Comparison of ENCODE assay signal across 8 cellular contexts in the genomic region with DNA sequence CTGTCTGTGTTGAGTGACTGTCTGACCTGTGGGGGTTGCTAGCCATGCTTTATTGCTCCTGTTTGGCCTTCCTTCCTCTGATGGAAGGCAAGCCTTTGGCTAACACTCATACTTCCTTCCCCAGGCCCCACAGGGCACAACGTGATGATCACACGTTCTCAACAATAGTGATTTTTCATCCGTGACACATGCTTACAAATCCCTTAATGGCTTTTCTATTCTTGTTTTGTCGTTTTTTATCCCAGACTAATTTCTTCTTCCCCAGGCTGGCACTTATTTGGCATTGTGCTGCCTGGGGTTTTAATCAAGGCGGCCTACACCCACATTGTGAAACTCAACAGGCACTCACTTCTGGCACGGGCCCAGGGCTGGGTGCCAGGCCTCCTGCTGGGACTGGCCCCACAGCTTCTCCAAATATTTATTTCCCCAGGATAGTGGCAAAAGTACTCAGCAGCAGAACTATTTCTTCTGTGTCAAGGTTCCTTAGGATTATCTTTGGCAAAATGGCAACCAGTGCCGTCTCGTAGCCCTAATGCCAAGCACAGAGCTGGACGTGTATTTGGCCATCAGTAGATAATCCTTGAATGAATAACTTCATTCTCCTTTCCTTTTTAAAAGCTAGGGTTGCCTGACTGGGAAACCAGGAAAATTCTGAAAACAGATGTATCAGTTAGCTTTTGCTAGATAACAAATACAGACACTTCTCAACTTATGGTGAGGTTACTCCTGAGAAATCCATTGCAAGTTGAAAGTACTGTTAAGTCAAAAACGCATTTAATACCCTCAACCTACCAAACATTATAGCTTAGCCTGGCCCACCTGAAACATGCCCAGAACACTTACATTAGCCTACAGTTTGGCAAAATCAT. TPM values are rescaled to one million over a fixed set of nuclear protein-coding genes. Genes with fewer than 3 reads are reported as not detected.
A peak's percentile ranks its signal among the peaks of the same experiment; 100 is the strongest.
DNase-seq lines count a peak whose midpoint lies in the region; ATAC-seq lines count a peak whose summit lies in the region.

No MANE protein-coding gene starts in this region.

- H3K27ac ChIP-seq in right cardiac atrium (ENCODE audit: low read length), result no peak overlapping the region

- peak overlapping the region; percentile 90 for H3K27ac Mint-ChIP-seq in activated naive CD8-positive, alpha-beta T cell treated with anti-CD3 and anti-CD28 coated beads, Interleukin-2, amount 50 U/mL, for 24 hours
- H3K27ac Mint-ChIP-seq in stimulated activated naive B cell treated with anti-CD40 and anti-IgM and Interleukin-4, amounts not matched to agents 10 μg/mL and 1 μg/mL and 100 μg/mL, for 72 hours, result peak overlapping the region; percentile 95

- peaks cover 96% of the 10 kb centered on the region for H3K4me1 Mint-ChIP-seq in activated naive CD8-positive, alpha-beta T cell treated with anti-CD3 and anti-CD28 coated beads, Interleukin-2, amount 50 U/mL, for 24 hours
- H3K4me1 Mint-ChIP-seq in stimulated activated naive B cell treated with anti-CD40 and anti-IgM and Interleukin-4, amounts not matched to agents 10 μg/mL and 1 μg/mL and 100 μg/mL, for 72 hours, result peaks cover 60 to 88% of the 10 kb centered on the region in 2 donors

- intact Hi-C loops in right cardiac atrium (cut with DNase I), result no loop called here

- H3K27me3 ChIP-seq in MG63, result no peaks in the 10 kb centered on the region
- H3K27me3 ChIP-seq in right cardiac atrium (ENCODE audit: control insufficient read depth, insufficient read depth), result no peaks in the 10 kb centered on the region

- no peaks in the 10 kb centered on the region for H3K27me3 Mint-ChIP-seq in activated naive CD8-positive, alpha-beta T cell treated with anti-CD3 and anti-CD28 coated beads, Interleukin-2, amount 50 U/mL, for 24 hours
- H3K27me3 Mint-ChIP-seq in stimulated activated naive B cell treated with anti-CD40 and anti-IgM and Interleukin-4, amounts not matched to agents 10 μg/mL and 1 μg/mL and 100 μg/mL, for 72 hours, result no peaks in the 10 kb centered on the region

- no peak for ATAC-seq in activated naive CD8-positive, alpha-beta T cell treated with anti-CD3 and anti-CD28 coated beads, Interleukin-2, amount 50 U/mL, for 24 hours
- ATAC-seq in right cardiac atrium (peak; percentile 89 to 92), HG02759 (IDR thresholded peaks at IDR 0.05; ENCODE audit: unreplicated experiment) (no peak), HG03139 (IDR thresholded peaks at IDR 0.05; ENCODE audit: unreplicated experiment) (no peak), HG03159 (IDR thresholded peaks at IDR 0.05; ENCODE audit: unreplicated experiment) (no peak)
- ATAC-seq in stimulated activated naive B cell treated with anti-CD40 and anti-IgM and Interleukin-4, amounts not matched to agents 10 μg/mL and 1 μg/mL and 100 μg/mL, for 72 hours (replicated peaks), result no peak

- H3K4me1 ChIP-seq in right cardiac atrium (ENCODE audit: control insufficient read depth, insufficient read depth, low read length), result peaks cover 21% of the 10 kb centered on the region

- DNase-seq in COR-L47 (lab: John Stamatoyannopoulos, UW), result peak; percentile 81
- peak; percentile 89 for DNase-seq in MG63
- DNase-seq in activated naive CD8-positive, alpha-beta T cell treated with anti-CD3 and anti-CD28 coated beads, Interleukin-2, amount 50 U/mL, for 24 hours, result no peak
- DNase-seq in right cardiac atrium, result peak; percentile 87 to 97 (median 96)
- no peak for DNase-seq in stimulated activated naive B cell treated with anti-CD40 and anti-IgM and Interleukin-4, amounts not matched to agents 10 μg/mL and 1 μg/mL and 100 μg/mL, for 72 hours

- no peaks in the 10 kb centered on the region for H3K36me3 Mint-ChIP-seq in activated naive CD8-positive, alpha-beta T cell treated with anti-CD3 and anti-CD28 coated beads, Interleukin-2, amount 50 U/mL, for 24 hours (ENCODE audit: low read depth)
- H3K36me3 Mint-ChIP-seq in stimulated activated naive B cell treated with anti-CD40 and anti-IgM and Interleukin-4, amounts not matched to agents 10 μg/mL and 1 μg/mL and 100 μg/mL, for 72 hours, result peaks cover 13 to 21% of the 10 kb centered on the region in 2 donors

- H3K4me3 Mint-ChIP-seq in activated naive CD8-positive, alpha-beta T cell treated with anti-CD3 and anti-CD28 coated beads, Interleukin-2, amount 50 U/mL, for 24 hours, result no peak overlapping the region
- H3K4me3 Mint-ChIP-seq in stimulated activated naive B cell treated with anti-CD40 and anti-IgM and Interleukin-4, amounts not matched to agents 10 μg/mL and 1 μg/mL and 100 μg/mL, for 72 hours, result peak overlapping the region in 1 of 2 donors; percentile 1

- H3K4me3 ChIP-seq in MG63 (no peak overlapping the region), right cardiac atrium (ENCODE audit: low read length) (no peak overlapping the region)

- H3K36me3 ChIP-seq in MG63, result no peaks in the 10 kb centered on the region

- WGBS in right cardiac atrium, result 23% methylated on average over 10 of the region's 10 CpGs

- H3K9me3 ChIP-seq in MG63 (peaks cover 12% of the 10 kb centered on the region), right cardiac atrium (ENCODE audit: control insufficient read depth, low read length) (no peaks in the 10 kb centered on the region)

- no peaks in the 10 kb centered on the region for H3K9me3 Mint-ChIP-seq in activated naive CD8-positive, alpha-beta T cell treated with anti-CD3 and anti-CD28 coated beads, Interleukin-2, amount 50 U/mL, for 24 hours
- peaks cover 0 to 3% of the 10 kb centered on the region in 2 donors for H3K9me3 Mint-ChIP-seq in stimulated activated naive B cell treated with anti-CD40 and anti-IgM and Interleukin-4, amounts not matched to agents 10 μg/mL and 1 μg/mL and 100 μg/mL, for 72 hours

RNA-seq across cellular contexts. Expression of a gene that starts 30.6 kb away (rescaled TPM):
- total RNA-seq in MG63 (2014; rRNA removed; shearing (Covaris generic); ENCODE audit: low replicate concordance), result 1.7 TPM in 1 of 2 replicates, not detected in the other
- 1 to 10 TPM; 5.7 to 8.4 (median 6.7) TPM for total RNA-seq in right cardiac atrium
- 4.8 TPM for polyA plus RNA-seq in right cardiac atrium

Comparison
In these comparisons a context has a peak if more than half of its experiments do, and no peak if none do; other contexts are left out.
1. DNase-seq: peak in COR-L47 (single experiment), MG63 (single experiment) and right cardiac atrium (3 of 3); none in activated naive CD8-positive, alpha-beta T cell treated with anti-CD3 and anti-CD28 coated beads, Interleukin-2, amount 50 U/mL, for 24 hours (single experiment) and stimulated activated naive B cell treated with anti-CD40 and anti-IgM and Interleukin-4, amounts not matched to agents 10 μg/mL and 1 μg/mL and 100 μg/mL, for 72 hours (single experiment).
2. ATAC-seq: peak in right cardiac atrium (2 of 2); none in activated naive CD8-positive, alpha-beta T cell treated with anti-CD3 and anti-CD28 coated beads, Interleukin-2, amount 50 U/mL, for 24 hours (single experiment), stimulated activated naive B cell treated with anti-CD40 and anti-IgM and Interleukin-4, amounts not matched to agents 10 μg/mL and 1 μg/mL and 100 μg/mL, for 72 hours (0 of 2), HG02759 (single experiment), HG03139 (single experiment) and HG03159 (single experiment).